Comparison of ENCODE assay signal across 9 cellular contexts in genomic region chr17:20010886-20011402, GRCh38. TPM values are rescaled to one million over a fixed set of nuclear protein-coding genes. Genes with fewer than 3 reads are reported as not detected.
DNase-seq lines count a peak whose midpoint lies in the region; ATAC-seq and TF ChIP-seq lines count a peak whose summit lies in the region.
"Had no signal": no experiment of that assay in that cellular context is flagged by ENCODE, and none has a peak within 500 bp of the region (broad histone marks: within the 10 kb centered on the region; RNA-seq: fewer than 3 reads in every experiment).

No MANE protein-coding gene starts in this region.

- H3K9me3 ChIP-seq in suprapubic skin (no peaks in the 10 kb centered on the region), adrenal gland (replicated peaks in 1 of 3) (no peaks in the 10 kb centered on the region)
- H3K9me3 ChIP-seq: MG63 had no signal

- H3K9me3 Mint-ChIP-seq in activated T-cell treated with anti-CD3 and anti-CD28 coated beads, Interleukin-2, amount 50 U/mL, for 72 hours, result no peaks in the 10 kb centered on the region
- H3K9me3 Mint-ChIP-seq in T-cell, result no peaks in the 10 kb centered on the region

- H3K27ac ChIP-seq in suprapubic skin, result no peak overlapping the region
- H3K27ac ChIP-seq in adrenal gland, result no peak overlapping the region

- no peaks in the 10 kb centered on the region for H3K36me3 ChIP-seq in suprapubic skin
- no peaks in the 10 kb centered on the region for H3K36me3 ChIP-seq in adrenal gland (replicated peaks in 1 of 2)
- H3K36me3 ChIP-seq: MG63 had no signal

- no peak for DNase-seq in activated T-cell treated with anti-CD3 and anti-CD28 coated beads, Interleukin-2, amount 50 U/mL, for 72 hours
- DNase-seq in activated T-cell treated with anti-CD3 and anti-CD28 coated beads, Interleukin-2, amount 50 U/mL, for 48 hours, result no peak
- DNase-seq in T-cell, result no peak
- DNase-seq in globus pallidus (ENCODE audit: low spot score), result peak; percentile 50
- DNase-seq in suprapubic skin (ENCODE audit: low spot score in 2 of 2), result no peak
- no peak for DNase-seq in Ammon's horn (ENCODE audit: low spot score)
- no peak for DNase-seq in adrenal gland
- DNase-seq: MG63 had no signal

- no peak for TF ChIP-seq EP300 in suprapubic skin (IDR thresholded peaks at IDR 0.05)

- TF ChIP-seq CTCF in suprapubic skin (IDR thresholded peaks at IDR 0.05) (no peak), adrenal gland (IDR thresholded peaks at IDR 0.05) (no peak)

- peaks cover 17% of the 10 kb centered on the region for H3K4me1 Mint-ChIP-seq in activated T-cell treated with anti-CD3 and anti-CD28 coated beads, Interleukin-2, amount 50 U/mL, for 72 hours (ENCODE audit: low read depth)
- H3K4me1 Mint-ChIP-seq in T-cell, result peaks cover 0 to 13% (median 13%) of the 10 kb centered on the region in 3 donors

- WGBS in suprapubic skin, result 69% methylated on average over 1 of the region's 1 CpG
- 72 to 82% (median 79%) methylated on average over 1 of the region's 1 CpG for WGBS in adrenal gland, 4 donors

- no peak for ATAC-seq in activated T-cell treated with anti-CD3 and anti-CD28 coated beads, Interleukin-2, amount 50 U/mL, for 72 hours (replicated peaks in 1 of 2)
- ATAC-seq in T-cell (replicated peaks in 1 of 4), result no peak
- ATAC-seq in HG03280 (IDR thresholded peaks at IDR 0.05; ENCODE audit: unreplicated experiment), result no peak

- CTCF ChIA-PET in T-cell (lab: Charles Lee), result no interaction called here

- peaks cover 16% of the 10 kb centered on the region for H3K4me1 ChIP-seq in suprapubic skin
- H3K4me1 ChIP-seq in adrenal gland (replicated peaks in 1 of 2), result peaks cover 4 to 8% of the 10 kb centered on the region in 2 donors

- no peaks in the 10 kb centered on the region for H3K36me3 Mint-ChIP-seq in activated T-cell treated with anti-CD3 and anti-CD28 coated beads, Interleukin-2, amount 50 U/mL, for 72 hours (ENCODE audit: insufficient read depth in 2 of 2)
- no peaks in the 10 kb centered on the region for H3K36me3 Mint-ChIP-seq in T-cell

- no peak for TF ChIP-seq POLR2A in suprapubic skin (IDR thresholded peaks at IDR 0.05)
- no peak for TF ChIP-seq POLR2A in adrenal gland (IDR thresholded peaks at IDR 0.05)

- peaks cover 65% of the 10 kb centered on the region for H3K27me3 Mint-ChIP-seq in activated T-cell treated with anti-CD3 and anti-CD28 coated beads, Interleukin-2, amount 50 U/mL, for 72 hours (ENCODE audit: low read depth)
- H3K27me3 Mint-ChIP-seq in T-cell, result peaks cover 48 to 53% of the 10 kb centered on the region in 2 donors

- POLR2A ChIA-PET in T-cell (lab: Charles Lee), result no interaction called here

- H3K27me3 ChIP-seq in suprapubic skin (peaks cover 4% of the 10 kb centered on the region), adrenal gland (peaks cover 11% of the 10 kb centered on the region)
- H3K27me3 ChIP-seq: MG63 had no signal

- no peak overlapping the region for H3K27ac Mint-ChIP-seq in activated T-cell treated with anti-CD3 and anti-CD28 coated beads, Interleukin-2, amount 50 U/mL, for 72 hours
- H3K27ac Mint-ChIP-seq in T-cell, result no peak overlapping the region

- peak overlapping the region; percentile 78 for H3K4me3 ChIP-seq in suprapubic skin
- no peak overlapping the region for H3K4me3 ChIP-seq in adrenal gland

- H3K4me3 Mint-ChIP-seq in activated T-cell treated with anti-CD3 and anti-CD28 coated beads, Interleukin-2, amount 50 U/mL, for 72 hours, result peak overlapping the region; percentile 80 to 90
- peak overlapping the region; percentile 82 to 84 (median 82) for H3K4me3 Mint-ChIP-seq in T-cell

- intact Hi-C loops in adrenal gland (cut with DNase I), result no loop called here

RNA-seq across cellular contexts. Expression of gene SPECC1, which starts 1.8 kb away (rescaled TPM):
- 10 to 100 TPM; 10.3 to 12.9 TPM for total RNA-seq in activated T-cell treated with anti-CD3 and anti-CD28 coated beads, Interleukin-2, amount 50 U/mL, for 72 hours
- total RNA-seq in T-cell (10 to 100 TPM in 1 of 5 donors, 1 to 10 TPM in 4; 3.9 to 12.9 (median 6.0) TPM), suprapubic skin (10 to 100 TPM; 12.2 to 18.1 (median 16.4) TPM), adrenal gland (10 to 100 TPM; 34.9 to 96.1 (median 45.5) TPM)
- polyA plus RNA-seq in adrenal gland, result 10 to 100 TPM; 19.2 to 33.0 (median 32.8) TPM

RNA-seq across cellular contexts. Expression of gene AKAP10, which starts 33.3 kb away (rescaled TPM):
- total RNA-seq in activated T-cell treated with anti-CD3 and anti-CD28 coated beads, Interleukin-2, amount 50 U/mL, for 72 hours, result 10 to 100 TPM; 31.3 to 34.9 TPM
- total RNA-seq in T-cell (10 to 100 TPM; 43.3 to 61.3 (median 53.9) TPM), suprapubic skin (10 to 100 TPM; 16.9 to 26.7 (median 21.3) TPM), adrenal gland (10 to 100 TPM; 21.3 to 52.7 (median 38.2) TPM)
- polyA plus RNA-seq in adrenal gland, result 10 to 100 TPM in 1 of 3 donors, 1 to 10 TPM in 2; 8.1 to 27.7 (median 9.8) TPM
